In genomic region chr9:91044354-91044753, GRCh38 we compare ENCODE assay signal across 21 cellular contexts.
"Had no signal": no experiment of that assay in that cellular context is flagged by ENCODE, and none has a peak within 500 bp of the region (broad histone marks: within the 10 kb centered on the region; RNA-seq: fewer than 3 reads in every experiment).

No MANE protein-coding gene starts in this region.

- ATAC-seq: body of pancreas, left lobe of liver, natural killer cell had no signal

- H3K4me1 ChIP-seq: body of pancreas, prostate gland, right atrium auricular region, stomach, transverse colon had no signal

- H3K4me3 ChIP-seq: body of pancreas, ovary, prostate gland, right atrium auricular region, SJSA1, stomach, suprapubic skin, transverse colon had no signal

- H3K27me3 ChIP-seq: body of pancreas, neutrophil, ovary, right atrium auricular region, SJSA1, suprapubic skin, transverse colon had no signal

- H3K36me3 ChIP-seq: neutrophil, ovary, prostate gland, right atrium auricular region, SJSA1, stomach, suprapubic skin, transverse colon had no signal

- DNase-seq: activated CD4-positive, alpha-beta T cell treated with anti-CD3 and anti-CD28 coated beads, Interleukin-2, amount 50 U/mL, for 4 hours; activated effector memory CD4-positive, alpha-beta T cell treated with Interleukin-2 at 50 U/mL for 16 hours; activated naive CD4-positive, alpha-beta T cell treated with anti-CD3 and anti-CD28 coated beads, Interleukin-2, amount 10 ng/mL, durations not matched to agents 7 days and 5 days; activated T-cell treated with anti-CD3 and anti-CD28 coated beads, Interleukin-2, amount 50 U/mL, for 1 hour; anterior cingulate cortex; body of pancreas; effector CD4-positive, alpha-beta T cell; mammary epithelial cell; natural killer cell; ovary; stimulated activated CD4-positive, alpha-beta T cell treated with anti-CD3 and anti-CD28 coated beads, Interleukin-4, amount 100 ng/mL, for 24 hours; stomach; T-helper 9 cell; transverse colon had no signal

- H3K27ac Mint-ChIP-seq: activated naive CD4-positive, alpha-beta T cell treated with anti-CD3 and anti-CD28 coated beads, Interleukin-2, amount 10 ng/mL, durations not matched to agents 7 days and 5 days; mesothelial cell of epicardium had no signal

- H3K4me3 Mint-ChIP-seq: activated naive CD4-positive, alpha-beta T cell treated with anti-CD3 and anti-CD28 coated beads, Interleukin-2, amount 10 ng/mL, durations not matched to agents 7 days and 5 days; mesothelial cell of epicardium; natural killer cell had no signal

- H3K9me3 Mint-ChIP-seq: activated naive CD4-positive, alpha-beta T cell treated with anti-CD3 and anti-CD28 coated beads, Interleukin-2, amount 10 ng/mL, durations not matched to agents 7 days and 5 days; mesothelial cell of epicardium; natural killer cell had no signal

- H3K9me3 ChIP-seq: body of pancreas, neutrophil, ovary, prostate gland, right atrium auricular region, SJSA1, stomach, suprapubic skin, transverse colon had no signal

- H3K27ac ChIP-seq: body of pancreas, neutrophil, ovary, right atrium auricular region, SJSA1, stomach had no signal
